8 cellular contexts compared by ENCODE assay signal in genomic region chr2:206084468-206084869, GRCh38. TPM values are rescaled to one million over a fixed set of nuclear protein-coding genes. Genes with fewer than 3 reads are reported as not detected.
A peak's percentile ranks its signal among the peaks of the same experiment; 100 is the strongest.
DNase-seq lines count a peak whose midpoint lies in the region; ATAC-seq and TF ChIP-seq lines count a peak whose summit lies in the region.

No MANE protein-coding gene starts in this region.

- DNase-seq in C1 segment of cervical spinal cord (lab: John Stamatoyannopoulos, UW) (peak in 13 of 14 donors; percentile 20 to 73 (median 57)), HCT116 (ENCODE audit: low read depth, low spot score) (peak; percentile 73), adrenal gland (peak; percentile 78 to 89 (median 86)), heart left ventricle (peak; percentile 62 to 84 (median 79)), nucleus accumbens (lab: John Stamatoyannopoulos, UW) (peak in 50 of 56 donors; percentile 4 to 69 (median 40)), NCI-H510A (lab: John Stamatoyannopoulos, UW) (no peak)

- intact Hi-C loops in HCT116 (cut with micrococcal nuclease) (no loop called here), adrenal gland (cut with DNase I) (loop anchor here in 1 of 2 donors (10.0 kb wide), 1 partner anchor 60 kb away; no protein-coding TSS in a partner anchor), heart left ventricle (cut with DNase I) (loop anchor here in 1 of 10 donors (2.0 kb wide), 1 partner anchor 74 kb away; the partner anchor contains the start of genes EEF1B2 and NDUFS1)

- no peaks in the 10 kb centered on the region for H3K9me2 ChIP-seq in HCT116 (ENCODE audit: insufficient read depth)
- no peaks in the 10 kb centered on the region for H3K9me2 ChIP-seq in OCI-LY1 (ENCODE audit: low read depth, low read length)

- no TSS peak for BruUV-seq in HCT116 (replicated peaks; lab: Mats Ljungman, UMichigan)

- H3K9ac ChIP-seq in HCT116 (ENCODE audit: low read length) (peak overlapping the region; percentile 73), OCI-LY1 (ENCODE audit: low read length) (peak overlapping the region; percentile 94)

- TF ChIP-seq RAD21 in HCT116 (IDR thresholded peaks at IDR 0.05; ENCODE audit: low read depth): no peak

- CTCF ChIA-PET in HCT116 (lab: Charles Lee): no interaction called here

- H3K36me3 ChIP-seq in HCT116 (ENCODE audit: control insufficient read depth in 1 of 2, insufficient read depth in 2 of 2, low read length in 2 of 2) (no peaks in the 10 kb centered on the region), OCI-LY1 (ENCODE audit: insufficient read depth, low read length) (no peaks in the 10 kb centered on the region), adrenal gland (replicated peaks in 1 of 2) (no peaks in the 10 kb centered on the region), heart left ventricle (no peaks in the 10 kb centered on the region)

- H3K9me3 ChIP-seq in HCT116 (ENCODE audit: control insufficient read depth in 1 of 2, insufficient read depth in 1 of 2, low read depth in 1 of 2, low read length in 2 of 2) (no peaks in the 10 kb centered on the region), OCI-LY1 (ENCODE audit: low read length) (no peaks in the 10 kb centered on the region), adrenal gland (replicated peaks in 1 of 3) (no peaks in the 10 kb centered on the region), heart left ventricle (no peaks in the 10 kb centered on the region)

- no peaks in the 10 kb centered on the region for H3K27me3 ChIP-seq in HCT116 (ENCODE audit: insufficient read depth, low read length)
- no peaks in the 10 kb centered on the region for H3K27me3 ChIP-seq in OCI-LY1 (ENCODE audit: insufficient read depth, low read length)
- no peaks in the 10 kb centered on the region for H3K27me3 ChIP-seq in adrenal gland
- H3K27me3 ChIP-seq in heart left ventricle: no peaks in the 10 kb centered on the region

- peak overlapping the region; percentile 91 for H3K4me2 ChIP-seq in HCT116 (ENCODE audit: low read length)
- H3K4me2 ChIP-seq in OCI-LY1 (ENCODE audit: low read length): peak overlapping the region; percentile 99

- H3K27ac ChIP-seq in HCT116 (ENCODE audit: low read depth, low read length) (peak overlapping the region; percentile 89), OCI-LY1 (ENCODE audit: low read depth, low read length, poor library complexity, severe bottlenecking) (peak overlapping the region; percentile 80), adrenal gland (peak overlapping the region; percentile 80 to 99 (median 98)), heart left ventricle (peak overlapping the region; percentile 94 to 100 (median 99))

- TF ChIP-seq POLR2A in HCT116 (IDR thresholded peaks at IDR 0.05; ENCODE audit: borderline replicate concordance, extremely low read depth, insufficient read depth, insufficient read length) (peak; percentile 48), adrenal gland (IDR thresholded peaks at IDR 0.05) (peak; percentile 68 to 91), heart left ventricle (IDR thresholded peaks at IDR 0.05) (peak in 1 of 2 donors; percentile 80)

- no peak overlapping the region for H2AFZ ChIP-seq in HCT116 (ENCODE audit: low read depth, low read length, poor library complexity, severe bottlenecking)
- H2AFZ ChIP-seq in OCI-LY1 (ENCODE audit: low read length): no peak overlapping the region

- WGBS in adrenal gland, 4 donors: 0% methylated on average over 10 of the region's 10 CpGs
- WGBS in heart left ventricle, 4 donors: 0 to 1% (median 1%) methylated on average over 9 to 10 of the region's 10 CpGs

- H3K4me1 ChIP-seq in HCT116 (ENCODE audit: control insufficient read depth in 1 of 2, insufficient read depth in 2 of 2, low read length in 2 of 2): peaks cover 8 to 12% of the 10 kb centered on the region in 2 experiments; a peak in 3 of 4 replicates
- peaks cover 38% of the 10 kb centered on the region for H3K4me1 ChIP-seq in OCI-LY1 (ENCODE audit: insufficient read depth, low read length, severe bottlenecking)
- peaks cover 4 to 46% of the 10 kb centered on the region in 2 donors for H3K4me1 ChIP-seq in adrenal gland (replicated peaks in 1 of 2)
- H3K4me1 ChIP-seq in heart left ventricle: peaks cover 0 to 37% (median 22%) of the 10 kb centered on the region in 12 donors

- no peaks in the 10 kb centered on the region for H3F3A ChIP-seq in OCI-LY1 (ENCODE audit: insufficient read depth, low read length)

- ATAC-seq in HCT116 (peak; percentile 74), heart left ventricle (peak; percentile 64 to 84 (median 70)), HG02938 (IDR thresholded peaks at IDR 0.05; ENCODE audit: unreplicated experiment) (no peak)

- RAD21 ChIA-PET in HCT116 (lab: Charles Lee; ENCODE audit: low non-redundant PET in 1 of 2, low total read pairs in 2 of 2, uncharacterized antibody in 2 of 2, unreplicated experiment in 2 of 2): no interaction called here

- TF ChIP-seq CTCF in HCT116 (IDR thresholded peaks at IDR 0.05 in 2 of 3, conservative IDR thresholded peaks at IDR 0.05 in 1 of 3; ENCODE audit: borderline replicate concordance in 1 of 3, insufficient read depth in 1 of 3, low read depth in 2 of 3, low read length in 2 of 3) (no peak), OCI-LY1 (IDR thresholded peaks at IDR 0.05; ENCODE audit: low read length) (no peak), adrenal gland (IDR thresholded peaks at IDR 0.05) (peak in 3 of 6 experiments; percentile 9 to 15 (median 9)), heart left ventricle (IDR thresholded peaks at IDR 0.05) (peak in 1 of 12 donors; percentile 2)

- H4K20me1 ChIP-seq in HCT116 (ENCODE audit: insufficient read depth) (no peaks in the 10 kb centered on the region), OCI-LY1 (ENCODE audit: insufficient read depth, low read length) (no peaks in the 10 kb centered on the region)

- H3K4me3 ChIP-seq in HCT116 (replicated peaks in 1 of 2; ENCODE audit: low read depth in 1 of 2, low read length in 2 of 2) (peak overlapping the region; percentile 65 to 82), OCI-LY1 (ENCODE audit: low read depth, low read length, poor library complexity, severe bottlenecking) (peak overlapping the region; percentile 98), adrenal gland (peak overlapping the region in 3 of 4 donors; percentile 3 to 91 (median 90)), heart left ventricle (peak overlapping the region; percentile 72 to 95 (median 90))

- POLR2A ChIA-PET in HCT116 (lab: Charles Lee): interaction anchor here (0.7 kb wide), 1 partner anchor 658 kb away, joined by 4 read pairs; no protein-coding TSS in a partner anchor

- peaks cover 57% of the 10 kb centered on the region for H3K79me2 ChIP-seq in HCT116 (ENCODE audit: insufficient read depth, low read length)
- peaks cover 68% of the 10 kb centered on the region for H3K79me2 ChIP-seq in OCI-LY1 (ENCODE audit: insufficient read depth, low read length)

TF ChIP-seq in HCT116, 20 proteins besides CTCF, POLR2A, EP300 and RAD21:
- TF ChIP-seq EZH2phosphoT487 (IDR thresholded peaks at IDR 0.05; ENCODE audit: borderline replicate concordance) (no peak), SRF (IDR thresholded peaks at IDR 0.05; ENCODE audit: low read depth) (peak; percentile 84), POLR2AphosphoS5 (IDR thresholded peaks at IDR 0.05; ENCODE audit: low read depth, low read length) (peak; percentile 75), YY1 (IDR thresholded peaks at IDR 0.05; ENCODE audit: extremely low read depth, insufficient replicate concordance, low read depth, low read length) (peak; percentile 4), ZFX (IDR thresholded peaks at IDR 0.05) (no peak), SIN3A (IDR thresholded peaks at IDR 0.05; ENCODE audit: low read depth) (peak; percentile 65; the same call in 1 of the 2 replicates), SP1 (IDR thresholded peaks at IDR 0.05; ENCODE audit: low read depth) (0 out of 2 replicates have a peak, but pooled peaks have one; percentile 31)

RNA-seq across cellular contexts. Expression of gene INO80D, which starts 1.5 kb away (rescaled TPM):
- total RNA-seq in HCT116 (2021; ENCODE audit: unreplicated experiment) (14.4 TPM), adrenal gland (10 to 100 TPM; 12.0 to 24.6 (median 19.3) TPM), heart left ventricle (10 to 100 TPM; 11.2 to 21.7 (median 15.5) TPM)
- polyA plus RNA-seq in HCT116 (2012): 2.4 and 2.8 TPM in 2 replicates
- polyA plus RNA-seq in adrenal gland (1 to 10 TPM; 2.7 to 5.6 (median 4.6) TPM), heart left ventricle (1 to 10 TPM; 2.9 TPM)
